7 cellular contexts compared by ENCODE assay signal in genomic region chr6:130872250-130873095, GRCh38. TPM values are rescaled to one million over a fixed set of nuclear protein-coding genes. Genes with fewer than 3 reads are reported as not detected.
DNase-seq lines count a peak whose midpoint lies in the region; ATAC-seq and TF ChIP-seq lines count a peak whose summit lies in the region.

No MANE protein-coding gene starts in this region.

- H3K27ac Mint-ChIP-seq in naive thymus-derived CD8-positive, alpha-beta T cell: peak overlapping the region in 2 of 10 donors; percentile 7 to 41

- ATAC-seq in HG02759 (IDR thresholded peaks at IDR 0.05; ENCODE audit: unreplicated experiment): peak; percentile 78
- ATAC-seq in naive thymus-derived CD8-positive, alpha-beta T cell: peak; percentile 47 to 64

- H3K9me3 Mint-ChIP-seq in naive thymus-derived CD8-positive, alpha-beta T cell: no peaks in the 10 kb centered on the region

- peaks cover 0 to 2% (median 0%) of the 10 kb centered on the region in 3 donors for H3K36me3 Mint-ChIP-seq in naive thymus-derived CD8-positive, alpha-beta T cell

- peaks cover 0 to 3% (median 0%) of the 10 kb centered on the region in 5 donors for H3K27me3 Mint-ChIP-seq in naive thymus-derived CD8-positive, alpha-beta T cell

- no peak overlapping the region for H3K4me3 ChIP-seq in epithelial cell of proximal tubule (ENCODE audit: low read depth, low read length)

- peak; percentile 12 for DNase-seq in NCI-H82 treated with DMSO at 0.1 percent for 48 hours (lab: John Stamatoyannopoulos, UW; ENCODE audit: unreplicated experiment)
- DNase-seq in activated CD8-positive, alpha-beta memory T cell treated with anti-CD3 and anti-CD28 coated beads for 48 hours (ENCODE audit: low read depth in 2 of 3, low spot score in 2 of 3): peak in 2 of 3 experiments; percentile 51 to 65
- DNase-seq in epithelial cell of proximal tubule (ENCODE audit: low read depth): no peak
- peak; percentile 31 to 80 (median 62) for DNase-seq in naive thymus-derived CD8-positive, alpha-beta T cell
- peak; percentile 24 to 62 (median 45) for DNase-seq in stimulated activated naive CD4-positive, alpha-beta T cell (lab: John Stamatoyannopoulos, UW)

- peak; percentile 87 for TF ChIP-seq CTCF in GM12874 (IDR thresholded peaks at IDR 0.05; ENCODE audit: insufficient read depth, low read depth, low read length)
- TF ChIP-seq CTCF in epithelial cell of proximal tubule (conservative IDR thresholded peaks at IDR 0.05; ENCODE audit: low read depth, low read length): peak; percentile 98

- POLR2A ChIA-PET in naive thymus-derived CD8-positive, alpha-beta T cell (lab: Charles Lee): interaction anchor here (0.7 kb wide), 1 partner anchor 548 kb away, joined by 3 read pairs; no protein-coding TSS in a partner anchor

- H3K4me1 Mint-ChIP-seq in naive thymus-derived CD8-positive, alpha-beta T cell: peaks cover 0 to 6% (median 4%) of the 10 kb centered on the region in 4 donors

- H3K4me3 Mint-ChIP-seq in naive thymus-derived CD8-positive, alpha-beta T cell: no peak overlapping the region

RNA-seq across cellular contexts. Expression of gene SMLR1, which starts 45.3 kb away (rescaled TPM):
- not detected in 2 replicates for total RNA-seq in epithelial cell of proximal tubule
- not detected for total RNA-seq in naive thymus-derived CD8-positive, alpha-beta T cell
- polyA plus RNA-seq in naive thymus-derived CD8-positive, alpha-beta T cell: not detected
